1 cellular context compared by ENCODE assay signal in the genomic region with DNA sequence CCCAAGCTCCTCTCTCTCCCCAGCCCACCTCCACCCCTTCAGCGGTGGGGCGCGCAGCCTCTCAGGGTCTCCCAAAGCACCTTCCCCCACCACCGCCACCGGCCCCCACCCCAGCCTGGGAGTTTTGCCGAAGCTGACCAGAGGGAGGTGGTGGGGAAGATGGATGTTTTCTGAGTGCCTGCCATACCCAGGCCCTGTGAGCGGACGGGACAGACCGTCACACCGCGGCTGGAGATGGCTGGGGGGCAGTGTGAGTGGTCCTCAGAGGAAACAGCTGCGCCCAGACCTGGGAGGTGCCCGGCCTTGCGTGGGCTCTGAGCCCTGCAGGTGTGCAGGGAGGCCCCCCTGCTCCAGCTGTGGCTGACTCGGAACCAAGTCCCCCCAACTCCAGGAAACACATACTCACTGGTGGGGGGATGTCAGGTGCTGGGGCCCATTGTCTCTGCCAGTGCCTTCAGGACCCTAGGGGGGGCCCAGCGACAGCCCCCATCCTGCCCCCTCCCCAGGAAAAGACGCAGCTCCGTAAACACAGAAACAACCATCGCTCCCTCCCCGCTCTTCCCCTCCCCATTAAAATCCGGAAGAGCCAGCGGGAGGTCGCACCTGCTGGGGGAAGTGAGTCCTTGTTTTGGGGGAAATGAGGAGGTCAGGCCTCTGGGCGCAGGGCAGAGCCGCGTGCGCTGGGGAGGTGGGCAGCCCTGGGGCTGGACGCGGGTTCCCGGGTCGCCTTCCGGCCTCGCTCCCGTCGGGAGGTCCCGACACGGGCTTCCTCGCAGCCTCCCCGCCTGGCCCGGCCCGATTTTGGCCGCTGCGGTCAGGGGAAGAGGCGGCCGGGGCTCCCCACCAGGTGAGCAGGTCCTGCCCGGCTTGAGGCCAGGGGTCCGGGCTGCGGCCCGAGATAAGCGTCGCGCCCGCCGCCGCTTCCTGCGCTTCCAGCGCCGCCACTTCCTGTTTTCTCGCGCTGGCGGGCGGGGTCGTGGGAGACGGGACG.
TF ChIP-seq lines count a peak whose summit lies in the region.

No MANE protein-coding gene starts in this region.

TF ChIP-seq in K562, 482 proteins besides CTCF, POLR2A, EP300 and RAD21 (continues in another document):
- TF ChIP-seq, protein P1, sequence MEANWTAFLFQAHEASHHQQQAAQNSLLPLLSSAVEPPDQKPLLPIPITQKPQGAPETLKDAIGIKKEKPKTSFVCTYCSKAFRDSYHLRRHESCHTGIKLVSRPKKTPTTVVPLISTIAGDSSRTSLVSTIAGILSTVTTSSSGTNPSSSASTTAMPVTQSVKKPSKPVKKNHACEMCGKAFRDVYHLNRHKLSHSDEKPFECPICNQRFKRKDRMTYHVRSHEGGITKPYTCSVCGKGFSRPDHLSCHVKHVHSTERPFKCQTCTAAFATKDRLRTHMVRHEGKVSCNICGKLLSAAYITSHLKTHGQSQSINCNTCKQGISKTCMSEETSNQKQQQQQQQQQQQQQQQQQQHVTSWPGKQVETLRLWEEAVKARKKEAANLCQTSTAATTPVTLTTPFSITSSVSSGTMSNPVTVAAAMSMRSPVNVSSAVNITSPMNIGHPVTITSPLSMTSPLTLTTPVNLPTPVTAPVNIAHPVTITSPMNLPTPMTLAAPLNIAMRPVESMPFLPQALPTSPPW (CRISPR knock-in tag; IDR thresholded peaks at IDR 0.05): peak; percentile 45
- TF ChIP-seq LARP7 (IDR thresholded peaks at IDR 0.05) (no peak), BACH1 (tag; IDR thresholded peaks at IDR 0.05) (no peak), CHD1 (IDR thresholded peaks at IDR 0.05; ENCODE audit: low read length) (no peak), ZNF785 (CRISPR knock-in tag; IDR thresholded peaks at IDR 0.05) (no peak), CBX2 (IDR thresholded peaks at IDR 0.05; ENCODE audit: insufficient read depth, low read length, poor library complexity, severe bottlenecking) (no peak), MAFK (IDR thresholded peaks at IDR 0.05; ENCODE audit: low read length) (no peak), ZNF175 (CRISPR knock-in tag; IDR thresholded peaks at IDR 0.05; ENCODE audit: low read depth) (no peak), ETV5 (CRISPR knock-in tag; IDR thresholded peaks at IDR 0.05; ENCODE audit: low read depth) (peak; percentile 43; the same call in 1 of the 2 replicates), FOSL1 (tag; conservative IDR thresholded peaks at IDR 0.05) (no peak), DIDO1 (tag; IDR thresholded peaks at IDR 0.05; ENCODE audit: low read depth) (no peak), RFX7 (CRISPR knock-in tag; IDR thresholded peaks at IDR 0.05) (no peak), MEF2A (IDR thresholded peaks at IDR 0.05; ENCODE audit: control insufficient read depth, low read depth, low read length) (no peak), RBM15 (IDR thresholded peaks at IDR 0.05; ENCODE audit: insufficient read depth, low read length) (no peak), BRD9 (IDR thresholded peaks at IDR 0.05; ENCODE audit: low read depth, partially characterized antibody) (peak; percentile 38), CREBBP (IDR thresholded peaks at IDR 0.05; ENCODE audit: low read depth, low read length) (no peak), RFX5 (IDR thresholded peaks at IDR 0.05; ENCODE audit: low read depth, low read length) (no peak), ZNF778 (CRISPR knock-in tag; IDR thresholded peaks at IDR 0.05) (no peak), SUPT5H (IDR thresholded peaks at IDR 0.05) (peak; percentile 50; the same call in 1 of the 2 replicates), NR3C1 (CRISPR knock-in tag; IDR thresholded peaks at IDR 0.05) (no peak), ZNF217 (CRISPR knock-in tag; IDR thresholded peaks at IDR 0.05) (no peak), MCM5 (IDR thresholded peaks at IDR 0.05; ENCODE audit: low read depth) (no peak), RBM14 (IDR thresholded peaks at IDR 0.05; ENCODE audit: borderline replicate concordance, insufficient read depth, low read depth, low read length) (no peak), RB1 (IDR thresholded peaks at IDR 0.05; ENCODE audit: low read depth) (peak; percentile 44; the same call in 1 of the 2 replicates), POU5F1 (IDR thresholded peaks at IDR 0.05; ENCODE audit: borderline replicate concordance, low read depth, low read length, partially characterized antibody) (no peak), KLF1 (tag; IDR thresholded peaks at IDR 0.05) (no peak), ELF4 (CRISPR knock-in tag; IDR thresholded peaks at IDR 0.05) (no peak), TBP (optimal IDR thresholded peaks at IDR 0.05; ENCODE audit: low read depth, low read length) (peak; percentile 46), RBM39 (optimal IDR thresholded peaks at IDR 0.05; ENCODE audit: low read depth, low read length) (no peak), ZNF23 (CRISPR knock-in tag; IDR thresholded peaks at IDR 0.05) (no peak), STAT5B (CRISPR knock-in tag; IDR thresholded peaks at IDR 0.05) (no peak), SMARCC2 (IDR thresholded peaks at IDR 0.05; ENCODE audit: low read depth) (no peak)
- TF ChIP-seq, protein P2, sequence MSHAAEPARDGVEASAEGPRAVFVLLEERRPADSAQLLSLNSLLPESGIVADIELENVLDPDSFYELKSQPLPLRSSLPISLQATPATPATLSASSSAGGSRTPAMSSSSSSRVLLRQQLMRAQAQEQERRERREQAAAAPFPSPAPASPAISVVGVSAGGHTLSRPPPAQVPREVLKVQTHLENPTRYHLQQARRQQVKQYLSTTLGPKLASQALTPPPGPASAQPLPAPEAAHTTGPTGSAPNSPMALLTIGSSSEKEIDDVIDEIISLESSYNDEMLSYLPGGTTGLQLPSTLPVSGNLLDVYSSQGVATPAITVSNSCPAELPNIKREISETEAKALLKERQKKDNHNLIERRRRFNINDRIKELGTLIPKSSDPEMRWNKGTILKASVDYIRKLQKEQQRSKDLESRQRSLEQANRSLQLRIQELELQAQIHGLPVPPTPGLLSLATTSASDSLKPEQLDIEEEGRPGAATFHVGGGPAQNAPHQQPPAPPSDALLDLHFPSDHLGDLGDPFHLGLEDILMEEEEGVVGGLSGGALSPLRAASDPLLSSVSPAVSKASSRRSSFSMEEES (CRISPR knock-in tag; IDR thresholded peaks at IDR 0.05): no peak
- TF ChIP-seq, protein P3, sequence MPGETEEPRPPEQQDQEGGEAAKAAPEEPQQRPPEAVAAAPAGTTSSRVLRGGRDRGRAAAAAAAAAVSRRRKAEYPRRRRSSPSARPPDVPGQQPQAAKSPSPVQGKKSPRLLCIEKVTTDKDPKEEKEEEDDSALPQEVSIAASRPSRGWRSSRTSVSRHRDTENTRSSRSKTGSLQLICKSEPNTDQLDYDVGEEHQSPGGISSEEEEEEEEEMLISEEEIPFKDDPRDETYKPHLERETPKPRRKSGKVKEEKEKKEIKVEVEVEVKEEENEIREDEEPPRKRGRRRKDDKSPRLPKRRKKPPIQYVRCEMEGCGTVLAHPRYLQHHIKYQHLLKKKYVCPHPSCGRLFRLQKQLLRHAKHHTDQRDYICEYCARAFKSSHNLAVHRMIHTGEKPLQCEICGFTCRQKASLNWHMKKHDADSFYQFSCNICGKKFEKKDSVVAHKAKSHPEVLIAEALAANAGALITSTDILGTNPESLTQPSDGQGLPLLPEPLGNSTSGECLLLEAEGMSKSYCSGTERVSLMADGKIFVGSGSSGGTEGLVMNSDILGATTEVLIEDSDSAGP (CRISPR knock-in tag; IDR thresholded peaks at IDR 0.05): no peak
- TF ChIP-seq, protein P4, sequence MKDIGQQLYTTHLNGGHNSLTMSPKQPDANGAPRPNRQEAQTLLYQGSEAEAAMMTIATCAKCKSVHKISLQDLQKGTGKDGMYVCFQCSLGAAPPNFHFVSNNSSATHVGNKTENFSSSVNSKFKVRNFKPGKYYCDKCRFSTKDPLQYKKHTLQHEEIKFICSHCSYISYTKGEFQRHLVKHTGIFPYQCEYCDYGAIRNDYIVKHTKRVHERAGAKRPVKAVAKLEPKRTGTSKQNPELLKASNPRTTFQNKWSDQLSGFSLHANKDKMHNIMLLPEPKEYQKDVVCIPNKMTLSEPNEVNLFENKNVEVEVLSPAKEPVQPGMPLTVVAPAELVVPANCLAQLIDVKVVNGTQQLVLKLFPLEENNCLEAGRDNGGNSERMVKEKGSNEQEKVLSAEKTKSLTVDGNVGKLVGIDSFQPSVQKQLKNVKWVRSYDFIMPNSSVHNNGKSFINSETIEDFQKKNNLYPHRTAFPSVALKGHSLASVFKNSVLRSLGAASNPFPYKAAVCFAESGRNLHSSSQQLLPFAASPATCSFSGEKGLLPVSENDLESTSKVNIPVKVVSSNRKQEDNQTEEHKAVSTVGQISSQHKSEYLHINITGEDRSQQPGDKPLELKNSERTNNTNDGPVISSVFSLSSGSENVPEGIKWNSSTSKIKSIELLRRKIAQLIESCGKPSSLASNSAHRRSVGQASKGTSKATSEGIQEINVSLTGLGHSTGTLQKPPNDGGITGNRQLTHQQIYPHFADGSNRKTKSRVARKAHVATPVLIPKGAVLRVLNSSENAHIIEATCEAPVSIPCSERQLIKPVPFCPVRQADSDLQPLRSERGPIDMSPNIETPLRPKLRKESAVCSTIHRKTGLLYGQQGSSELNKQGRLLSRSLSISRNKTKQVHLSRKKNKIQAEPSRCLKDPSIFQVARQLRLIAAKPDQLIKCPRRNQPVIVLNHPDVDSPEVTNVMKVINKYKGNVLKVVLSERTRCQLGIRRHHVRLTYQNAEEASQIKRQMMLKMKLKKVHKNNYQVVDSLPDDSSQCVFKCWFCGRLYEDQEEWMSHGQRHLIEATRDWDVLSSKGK (CRISPR knock-in tag; IDR thresholded peaks at IDR 0.05): no peak
- TF ChIP-seq, protein P5, sequence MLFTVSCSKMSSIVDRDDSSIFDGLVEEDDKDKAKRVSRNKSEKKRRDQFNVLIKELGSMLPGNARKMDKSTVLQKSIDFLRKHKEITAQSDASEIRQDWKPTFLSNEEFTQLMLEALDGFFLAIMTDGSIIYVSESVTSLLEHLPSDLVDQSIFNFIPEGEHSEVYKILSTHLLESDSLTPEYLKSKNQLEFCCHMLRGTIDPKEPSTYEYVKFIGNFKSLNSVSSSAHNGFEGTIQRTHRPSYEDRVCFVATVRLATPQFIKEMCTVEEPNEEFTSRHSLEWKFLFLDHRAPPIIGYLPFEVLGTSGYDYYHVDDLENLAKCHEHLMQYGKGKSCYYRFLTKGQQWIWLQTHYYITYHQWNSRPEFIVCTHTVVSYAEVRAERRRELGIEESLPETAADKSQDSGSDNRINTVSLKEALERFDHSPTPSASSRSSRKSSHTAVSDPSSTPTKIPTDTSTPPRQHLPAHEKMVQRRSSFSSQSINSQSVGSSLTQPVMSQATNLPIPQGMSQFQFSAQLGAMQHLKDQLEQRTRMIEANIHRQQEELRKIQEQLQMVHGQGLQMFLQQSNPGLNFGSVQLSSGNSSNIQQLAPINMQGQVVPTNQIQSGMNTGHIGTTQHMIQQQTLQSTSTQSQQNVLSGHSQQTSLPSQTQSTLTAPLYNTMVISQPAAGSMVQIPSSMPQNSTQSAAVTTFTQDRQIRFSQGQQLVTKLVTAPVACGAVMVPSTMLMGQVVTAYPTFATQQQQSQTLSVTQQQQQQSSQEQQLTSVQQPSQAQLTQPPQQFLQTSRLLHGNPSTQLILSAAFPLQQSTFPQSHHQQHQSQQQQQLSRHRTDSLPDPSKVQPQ (CRISPR knock-in tag; IDR thresholded peaks at IDR 0.05; ENCODE audit: borderline replicate concordance): no peak
- TF ChIP-seq, protein P6, sequence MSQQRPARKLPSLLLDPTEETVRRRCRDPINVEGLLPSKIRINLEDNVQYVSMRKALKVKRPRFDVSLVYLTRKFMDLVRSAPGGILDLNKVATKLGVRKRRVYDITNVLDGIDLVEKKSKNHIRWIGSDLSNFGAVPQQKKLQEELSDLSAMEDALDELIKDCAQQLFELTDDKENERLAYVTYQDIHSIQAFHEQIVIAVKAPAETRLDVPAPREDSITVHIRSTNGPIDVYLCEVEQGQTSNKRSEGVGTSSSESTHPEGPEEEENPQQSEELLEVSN (IDR thresholded peaks at IDR 0.05; ENCODE audit: borderline replicate concordance in 1 of 2, extremely low read depth in 1 of 2, insufficient read depth in 1 of 2, insufficient read length in 1 of 2, low read depth in 1 of 2, low read length in 1 of 2, poor library complexity in 1 of 2, severe bottlenecking in 1 of 2): peak; percentile 56 to 93
- TF ChIP-seq, protein P7, sequence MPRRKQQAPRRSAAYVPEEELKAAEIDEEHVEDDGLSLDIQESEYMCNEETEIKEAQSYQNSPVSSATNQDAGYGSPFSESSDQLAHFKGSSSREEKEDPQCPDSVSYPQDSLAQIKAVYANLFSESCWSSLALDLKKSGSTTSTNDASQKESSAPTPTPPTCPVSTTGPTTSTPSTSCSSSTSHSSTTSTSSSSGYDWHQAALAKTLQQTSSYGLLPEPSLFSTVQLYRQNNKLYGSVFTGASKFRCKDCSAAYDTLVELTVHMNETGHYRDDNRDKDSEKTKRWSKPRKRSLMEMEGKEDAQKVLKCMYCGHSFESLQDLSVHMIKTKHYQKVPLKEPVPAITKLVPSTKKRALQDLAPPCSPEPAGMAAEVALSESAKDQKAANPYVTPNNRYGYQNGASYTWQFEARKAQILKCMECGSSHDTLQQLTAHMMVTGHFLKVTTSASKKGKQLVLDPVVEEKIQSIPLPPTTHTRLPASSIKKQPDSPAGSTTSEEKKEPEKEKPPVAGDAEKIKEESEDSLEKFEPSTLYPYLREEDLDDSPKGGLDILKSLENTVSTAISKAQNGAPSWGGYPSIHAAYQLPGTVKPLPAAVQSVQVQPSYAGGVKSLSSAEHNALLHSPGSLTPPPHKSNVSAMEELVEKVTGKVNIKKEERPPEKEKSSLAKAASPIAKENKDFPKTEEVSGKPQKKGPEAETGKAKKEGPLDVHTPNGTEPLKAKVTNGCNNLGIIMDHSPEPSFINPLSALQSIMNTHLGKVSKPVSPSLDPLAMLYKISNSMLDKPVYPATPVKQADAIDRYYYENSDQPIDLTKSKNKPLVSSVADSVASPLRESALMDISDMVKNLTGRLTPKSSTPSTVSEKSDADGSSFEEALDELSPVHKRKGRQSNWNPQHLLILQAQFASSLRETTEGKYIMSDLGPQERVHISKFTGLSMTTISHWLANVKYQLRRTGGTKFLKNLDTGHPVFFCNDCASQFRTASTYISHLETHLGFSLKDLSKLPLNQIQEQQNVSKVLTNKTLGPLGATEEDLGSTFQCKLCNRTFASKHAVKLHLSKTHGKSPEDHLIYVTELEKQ (CRISPR knock-in tag; IDR thresholded peaks at IDR 0.05): no peak
- TF ChIP-seq, protein P8, sequence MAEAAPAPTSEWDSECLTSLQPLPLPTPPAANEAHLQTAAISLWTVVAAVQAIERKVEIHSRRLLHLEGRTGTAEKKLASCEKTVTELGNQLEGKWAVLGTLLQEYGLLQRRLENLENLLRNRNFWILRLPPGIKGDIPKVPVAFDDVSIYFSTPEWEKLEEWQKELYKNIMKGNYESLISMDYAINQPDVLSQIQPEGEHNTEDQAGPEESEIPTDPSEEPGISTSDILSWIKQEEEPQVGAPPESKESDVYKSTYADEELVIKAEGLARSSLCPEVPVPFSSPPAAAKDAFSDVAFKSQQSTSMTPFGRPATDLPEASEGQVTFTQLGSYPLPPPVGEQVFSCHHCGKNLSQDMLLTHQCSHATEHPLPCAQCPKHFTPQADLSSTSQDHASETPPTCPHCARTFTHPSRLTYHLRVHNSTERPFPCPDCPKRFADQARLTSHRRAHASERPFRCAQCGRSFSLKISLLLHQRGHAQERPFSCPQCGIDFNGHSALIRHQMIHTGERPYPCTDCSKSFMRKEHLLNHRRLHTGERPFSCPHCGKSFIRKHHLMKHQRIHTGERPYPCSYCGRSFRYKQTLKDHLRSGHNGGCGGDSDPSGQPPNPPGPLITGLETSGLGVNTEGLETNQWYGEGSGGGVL (CRISPR knock-in tag; IDR thresholded peaks at IDR 0.05): no peak
